In the genomic region with DNA sequence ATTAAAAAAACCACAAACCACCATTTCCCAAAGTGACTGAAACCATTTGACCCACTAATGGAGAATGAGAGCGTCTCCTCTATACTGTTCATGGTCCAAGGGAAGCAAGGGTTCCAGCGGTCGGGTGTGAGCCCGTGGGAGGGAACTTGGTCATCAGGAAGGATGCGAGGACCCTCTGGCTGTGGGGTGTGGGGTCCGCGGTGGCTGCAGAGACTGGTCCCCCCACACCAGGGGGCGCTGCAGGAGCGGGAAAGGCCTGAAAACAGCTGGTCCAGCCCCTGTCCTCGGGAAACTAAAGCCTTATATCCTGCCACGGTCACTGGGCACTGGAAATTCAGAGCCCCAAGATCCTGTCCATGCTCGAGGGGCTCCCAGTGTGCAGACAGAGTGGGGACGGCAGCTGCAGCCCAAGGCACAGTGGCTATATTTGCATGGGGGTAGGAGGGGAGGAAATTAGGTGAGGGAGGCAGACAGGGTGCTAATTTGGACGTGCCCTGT, we compare ENCODE assay signal across 1 cellular context.
TF ChIP-seq lines count a peak whose summit lies in the region.

No MANE protein-coding gene starts in this region.

TF ChIP-seq in HEK293, 187 proteins besides CTCF, POLR2A, EP300 and RAD21 (continues in another document):
- TF ChIP-seq, protein P1, sequence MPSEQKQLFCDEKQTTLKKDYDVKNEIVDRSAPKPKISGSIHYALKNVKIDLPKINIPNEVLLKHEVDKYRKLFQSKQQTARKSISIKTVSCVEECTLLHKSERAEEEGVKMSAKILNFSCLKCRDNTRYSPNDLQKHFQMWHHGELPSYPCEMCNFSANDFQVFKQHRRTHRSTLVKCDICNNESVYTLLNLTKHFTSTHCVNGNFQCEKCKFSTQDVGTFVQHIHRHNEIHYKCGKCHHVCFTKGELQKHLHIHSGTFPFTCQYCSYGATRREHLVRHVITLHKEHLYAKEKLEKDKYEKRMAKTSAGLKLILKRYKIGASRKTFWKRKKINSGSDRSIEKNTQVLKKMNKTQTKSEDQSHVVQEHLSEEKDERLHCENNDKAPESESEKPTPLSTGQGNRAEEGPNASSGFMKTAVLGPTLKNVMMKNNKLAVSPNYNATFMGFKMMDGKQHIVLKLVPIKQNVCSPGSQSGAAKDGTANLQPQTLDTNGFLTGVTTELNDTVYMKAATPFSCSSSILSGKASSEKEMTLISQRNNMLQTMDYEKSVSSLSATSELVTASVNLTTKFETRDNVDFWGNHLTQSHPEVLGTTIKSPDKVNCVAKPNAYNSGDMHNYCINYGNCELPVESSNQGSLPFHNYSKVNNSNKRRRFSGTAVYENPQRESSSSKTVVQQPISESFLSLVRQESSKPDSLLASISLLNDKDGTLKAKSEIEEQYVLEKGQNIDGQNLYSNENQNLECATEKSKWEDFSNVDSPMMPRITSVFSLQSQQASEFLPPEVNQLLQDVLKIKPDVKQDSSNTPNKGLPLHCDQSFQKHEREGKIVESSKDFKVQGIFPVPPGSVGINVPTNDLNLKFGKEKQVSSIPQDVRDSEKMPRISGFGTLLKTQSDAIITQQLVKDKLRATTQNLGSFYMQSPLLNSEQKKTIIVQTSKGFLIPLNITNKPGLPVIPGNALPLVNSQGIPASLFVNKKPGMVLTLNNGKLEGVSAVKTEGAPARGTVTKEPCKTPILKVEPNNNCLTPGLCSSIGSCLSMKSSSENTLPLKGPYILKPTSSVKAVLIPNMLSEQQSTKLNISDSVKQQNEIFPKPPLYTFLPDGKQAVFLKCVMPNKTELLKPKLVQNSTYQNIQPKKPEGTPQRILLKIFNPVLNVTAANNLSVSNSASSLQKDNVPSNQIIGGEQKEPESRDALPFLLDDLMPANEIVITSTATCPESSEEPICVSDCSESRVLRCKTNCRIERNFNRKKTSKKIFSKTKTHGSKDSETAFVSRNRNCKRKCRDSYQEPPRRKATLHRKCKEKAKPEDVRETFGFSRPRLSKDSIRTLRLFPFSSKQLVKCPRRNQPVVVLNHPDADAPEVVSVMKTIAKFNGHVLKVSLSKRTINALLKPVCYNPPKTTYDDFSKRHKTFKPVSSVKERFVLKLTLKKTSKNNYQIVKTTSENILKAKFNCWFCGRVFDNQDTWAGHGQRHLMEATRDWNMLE (tag by site-specific recombination; conservative IDR thresholded peaks at IDR 0.05; ENCODE audit: low read depth) = no peak
- TF ChIP-seq ZNF513 (tag by site-specific recombination; IDR thresholded peaks at IDR 0.05) (no peak), ZNF623 (tag by site-specific recombination; IDR thresholded peaks at IDR 0.05) (no peak), ZNF658 (tag by site-specific recombination; IDR thresholded peaks at IDR 0.05) (no peak), ZNF555 (tag by site-specific recombination; conservative IDR thresholded peaks at IDR 0.05) (no peak), KLF1 (tag by site-specific recombination; IDR thresholded peaks at IDR 0.05) (no peak), MYNN (tag by site-specific recombination; IDR thresholded peaks at IDR 0.05; ENCODE audit: borderline replicate concordance) (no peak), ZNF624 (tag by site-specific recombination; IDR thresholded peaks at IDR 0.05) (no peak), ZNF701 (tag by site-specific recombination; IDR thresholded peaks at IDR 0.05) (no peak), ZNF654 (tag by site-specific recombination; IDR thresholded peaks at IDR 0.05; ENCODE audit: low read depth) (peak; percentile 78), ZFHX2 (tag by site-specific recombination; conservative IDR thresholded peaks at IDR 0.05) (0 out of 2 replicates have a peak, but pooled peaks have one; percentile 10), ZNF202 (tag by site-specific recombination; IDR thresholded peaks at IDR 0.05; ENCODE audit: borderline replicate concordance) (no peak), ZNF341 (tag by site-specific recombination; IDR thresholded peaks at IDR 0.05; ENCODE audit: low read depth) (no peak), ZBTB1 (tag by site-specific recombination; IDR thresholded peaks at IDR 0.05) (no peak), ZSCAN30 (tag by site-specific recombination; IDR thresholded peaks at IDR 0.05) (no peak), ZNF76 (tag by site-specific recombination; IDR thresholded peaks at IDR 0.05; ENCODE audit: borderline replicate concordance, low read depth) (no peak), ZFP41 (tag by site-specific recombination; IDR thresholded peaks at IDR 0.05; ENCODE audit: borderline replicate concordance) (no peak), KLF7 (tag by site-specific recombination; IDR thresholded peaks at IDR 0.05; ENCODE audit: borderline replicate concordance) (no peak), ZBTB11 (tag by site-specific recombination; conservative IDR thresholded peaks at IDR 0.05; ENCODE audit: low read depth) (no peak), ZNF660 (tag by site-specific recombination; IDR thresholded peaks at IDR 0.05) (no peak), ZNF362 (tag by site-specific recombination; IDR thresholded peaks at IDR 0.05) (peak; percentile 77; the same call in 1 of the 2 replicates)
- TF ChIP-seq, protein P2, sequence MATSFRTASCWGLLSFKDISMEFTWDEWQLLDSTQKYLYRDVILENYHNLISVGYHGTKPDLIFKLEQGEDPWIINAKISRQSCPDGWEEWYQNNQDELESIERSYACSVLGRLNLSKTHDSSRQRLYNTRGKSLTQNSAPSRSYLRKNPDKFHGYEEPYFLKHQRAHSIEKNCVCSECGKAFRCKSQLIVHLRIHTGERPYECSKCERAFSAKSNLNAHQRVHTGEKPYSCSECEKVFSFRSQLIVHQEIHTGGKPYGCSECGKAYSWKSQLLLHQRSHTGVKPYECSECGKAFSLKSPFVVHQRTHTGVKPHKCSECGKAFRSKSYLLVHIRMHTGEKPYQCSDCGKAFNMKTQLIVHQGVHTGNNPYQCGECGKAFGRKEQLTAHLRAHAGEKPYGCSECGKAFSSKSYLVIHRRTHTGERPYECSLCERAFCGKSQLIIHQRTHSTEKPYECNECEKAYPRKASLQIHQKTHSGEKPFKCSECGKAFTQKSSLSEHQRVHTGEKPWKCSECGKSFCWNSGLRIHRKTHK (tag by site-specific recombination; IDR thresholded peaks at IDR 0.05) = no peak
- TF ChIP-seq, protein P3, sequence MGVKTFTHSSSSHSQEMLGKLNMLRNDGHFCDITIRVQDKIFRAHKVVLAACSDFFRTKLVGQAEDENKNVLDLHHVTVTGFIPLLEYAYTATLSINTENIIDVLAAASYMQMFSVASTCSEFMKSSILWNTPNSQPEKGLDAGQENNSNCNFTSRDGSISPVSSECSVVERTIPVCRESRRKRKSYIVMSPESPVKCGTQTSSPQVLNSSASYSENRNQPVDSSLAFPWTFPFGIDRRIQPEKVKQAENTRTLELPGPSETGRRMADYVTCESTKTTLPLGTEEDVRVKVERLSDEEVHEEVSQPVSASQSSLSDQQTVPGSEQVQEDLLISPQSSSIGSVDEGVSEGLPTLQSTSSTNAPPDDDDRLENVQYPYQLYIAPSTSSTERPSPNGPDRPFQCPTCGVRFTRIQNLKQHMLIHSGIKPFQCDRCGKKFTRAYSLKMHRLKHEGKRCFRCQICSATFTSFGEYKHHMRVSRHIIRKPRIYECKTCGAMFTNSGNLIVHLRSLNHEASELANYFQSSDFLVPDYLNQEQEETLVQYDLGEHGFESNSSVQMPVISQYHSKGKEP (tag by site-specific recombination; IDR thresholded peaks at IDR 0.05) = no peak
- TF ChIP-seq, protein P4, sequence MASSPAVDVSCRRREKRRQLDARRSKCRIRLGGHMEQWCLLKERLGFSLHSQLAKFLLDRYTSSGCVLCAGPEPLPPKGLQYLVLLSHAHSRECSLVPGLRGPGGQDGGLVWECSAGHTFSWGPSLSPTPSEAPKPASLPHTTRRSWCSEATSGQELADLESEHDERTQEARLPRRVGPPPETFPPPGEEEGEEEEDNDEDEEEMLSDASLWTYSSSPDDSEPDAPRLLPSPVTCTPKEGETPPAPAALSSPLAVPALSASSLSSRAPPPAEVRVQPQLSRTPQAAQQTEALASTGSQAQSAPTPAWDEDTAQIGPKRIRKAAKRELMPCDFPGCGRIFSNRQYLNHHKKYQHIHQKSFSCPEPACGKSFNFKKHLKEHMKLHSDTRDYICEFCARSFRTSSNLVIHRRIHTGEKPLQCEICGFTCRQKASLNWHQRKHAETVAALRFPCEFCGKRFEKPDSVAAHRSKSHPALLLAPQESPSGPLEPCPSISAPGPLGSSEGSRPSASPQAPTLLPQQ (tag by site-specific recombination; IDR thresholded peaks at IDR 0.05) = peak; percentile 38; the same call in 1 of the 2 replicates
- TF ChIP-seq, protein P5, sequence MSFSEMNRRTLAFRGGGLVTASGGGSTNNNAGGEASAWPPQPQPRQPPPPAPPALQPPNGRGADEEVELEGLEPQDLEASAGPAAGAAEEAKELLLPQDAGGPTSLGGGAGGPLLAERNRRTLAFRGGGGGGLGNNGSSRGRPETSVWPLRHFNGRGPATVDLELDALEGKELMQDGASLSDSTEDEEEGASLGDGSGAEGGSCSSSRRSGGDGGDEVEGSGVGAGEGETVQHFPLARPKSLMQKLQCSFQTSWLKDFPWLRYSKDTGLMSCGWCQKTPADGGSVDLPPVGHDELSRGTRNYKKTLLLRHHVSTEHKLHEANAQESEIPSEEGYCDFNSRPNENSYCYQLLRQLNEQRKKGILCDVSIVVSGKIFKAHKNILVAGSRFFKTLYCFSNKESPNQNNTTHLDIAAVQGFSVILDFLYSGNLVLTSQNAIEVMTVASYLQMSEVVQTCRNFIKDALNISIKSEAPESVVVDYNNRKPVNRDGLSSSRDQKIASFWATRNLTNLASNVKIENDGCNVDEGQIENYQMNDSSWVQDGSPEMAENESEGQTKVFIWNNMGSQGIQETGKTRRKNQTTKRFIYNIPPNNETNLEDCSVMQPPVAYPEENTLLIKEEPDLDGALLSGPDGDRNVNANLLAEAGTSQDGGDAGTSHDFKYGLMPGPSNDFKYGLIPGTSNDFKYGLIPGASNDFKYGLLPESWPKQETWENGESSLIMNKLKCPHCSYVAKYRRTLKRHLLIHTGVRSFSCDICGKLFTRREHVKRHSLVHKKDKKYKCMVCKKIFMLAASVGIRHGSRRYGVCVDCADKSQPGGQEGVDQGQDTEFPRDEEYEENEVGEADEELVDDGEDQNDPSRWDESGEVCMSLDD (tag by site-specific recombination; IDR thresholded peaks at IDR 0.05) = 0 out of 2 replicates have a peak, but pooled peaks have one; percentile 29
- TF ChIP-seq, protein P6, sequence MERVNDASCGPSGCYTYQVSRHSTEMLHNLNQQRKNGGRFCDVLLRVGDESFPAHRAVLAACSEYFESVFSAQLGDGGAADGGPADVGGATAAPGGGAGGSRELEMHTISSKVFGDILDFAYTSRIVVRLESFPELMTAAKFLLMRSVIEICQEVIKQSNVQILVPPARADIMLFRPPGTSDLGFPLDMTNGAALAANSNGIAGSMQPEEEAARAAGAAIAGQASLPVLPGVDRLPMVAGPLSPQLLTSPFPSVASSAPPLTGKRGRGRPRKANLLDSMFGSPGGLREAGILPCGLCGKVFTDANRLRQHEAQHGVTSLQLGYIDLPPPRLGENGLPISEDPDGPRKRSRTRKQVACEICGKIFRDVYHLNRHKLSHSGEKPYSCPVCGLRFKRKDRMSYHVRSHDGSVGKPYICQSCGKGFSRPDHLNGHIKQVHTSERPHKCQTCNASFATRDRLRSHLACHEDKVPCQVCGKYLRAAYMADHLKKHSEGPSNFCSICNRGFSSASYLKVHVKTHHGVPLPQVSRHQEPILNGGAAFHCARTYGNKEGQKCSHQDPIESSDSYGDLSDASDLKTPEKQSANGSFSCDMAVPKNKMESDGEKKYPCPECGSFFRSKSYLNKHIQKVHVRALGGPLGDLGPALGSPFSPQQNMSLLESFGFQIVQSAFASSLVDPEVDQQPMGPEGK (tag by site-specific recombination; IDR thresholded peaks at IDR 0.05) = 0 out of 2 replicates have a peak, but pooled peaks have one; percentile 19
